2 cellular contexts compared by ENCODE assay signal in the genomic region with DNA sequence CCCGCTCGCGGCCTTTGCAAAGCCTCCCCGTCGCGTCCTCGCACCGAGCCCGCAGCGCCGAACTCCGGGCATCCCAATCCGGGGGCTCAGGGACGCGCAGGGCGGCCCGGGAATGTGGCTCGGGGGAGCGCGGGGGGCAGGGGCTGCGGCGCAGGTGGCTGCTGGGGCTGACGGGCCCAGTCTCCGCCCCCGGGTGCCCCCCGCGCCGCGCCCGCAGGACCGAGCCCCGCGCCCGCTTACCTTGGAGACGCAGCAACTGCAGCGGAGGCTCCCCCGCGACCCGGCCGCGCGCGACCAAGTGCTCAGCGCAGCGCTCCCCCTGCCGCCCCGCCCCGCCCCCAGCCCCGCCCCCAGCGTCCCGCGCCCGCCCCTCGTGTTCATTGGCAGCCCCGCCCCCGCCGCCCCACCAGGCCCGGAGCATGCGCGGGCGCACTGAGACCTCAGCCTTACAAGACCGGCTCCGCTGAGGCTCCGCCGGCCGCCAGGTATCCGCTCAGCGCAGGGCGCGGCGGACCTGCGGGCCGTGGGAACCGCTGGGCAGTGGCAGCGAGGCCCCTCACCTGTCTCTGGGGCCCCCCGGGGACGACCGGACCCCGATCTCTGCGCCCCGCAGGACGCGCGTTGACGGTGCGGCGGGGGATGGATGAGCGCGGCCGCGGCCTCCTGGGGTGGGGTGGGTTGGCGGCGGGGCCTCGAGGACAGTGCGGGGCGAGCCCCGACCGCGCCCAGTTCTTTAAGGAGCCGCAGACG.
A peak's percentile ranks its signal among the peaks of the same experiment; 100 is the strongest.
TF ChIP-seq lines count a peak whose summit lies in the region.

A gene with protein sequence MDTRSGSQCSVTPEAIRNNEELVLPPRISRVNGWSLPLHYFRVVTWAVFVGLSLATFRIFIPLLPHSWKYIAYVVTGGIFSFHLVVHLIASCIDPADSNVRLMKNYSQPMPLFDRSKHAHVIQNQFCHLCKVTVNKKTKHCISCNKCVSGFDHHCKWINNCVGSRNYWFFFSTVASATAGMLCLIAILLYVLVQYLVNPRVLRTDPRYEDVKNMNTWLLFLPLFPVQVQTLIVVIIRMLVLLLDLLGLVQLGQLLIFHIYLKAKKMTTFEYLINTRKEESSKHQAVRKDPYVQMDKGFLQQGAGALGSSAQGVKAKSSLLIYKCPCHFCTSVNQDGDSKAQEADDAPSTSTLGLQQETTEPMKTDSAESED (minus strand): TSS at position 302 of the 750 bp plus-strand sequence. CDS start 17,810 bp downstream, outside the sequence.

TF ChIP-seq in WTC11, 78 proteins besides CTCF, POLR2A, EP300 and RAD21 (continued from another document):
- TF ChIP-seq, protein P1, sequence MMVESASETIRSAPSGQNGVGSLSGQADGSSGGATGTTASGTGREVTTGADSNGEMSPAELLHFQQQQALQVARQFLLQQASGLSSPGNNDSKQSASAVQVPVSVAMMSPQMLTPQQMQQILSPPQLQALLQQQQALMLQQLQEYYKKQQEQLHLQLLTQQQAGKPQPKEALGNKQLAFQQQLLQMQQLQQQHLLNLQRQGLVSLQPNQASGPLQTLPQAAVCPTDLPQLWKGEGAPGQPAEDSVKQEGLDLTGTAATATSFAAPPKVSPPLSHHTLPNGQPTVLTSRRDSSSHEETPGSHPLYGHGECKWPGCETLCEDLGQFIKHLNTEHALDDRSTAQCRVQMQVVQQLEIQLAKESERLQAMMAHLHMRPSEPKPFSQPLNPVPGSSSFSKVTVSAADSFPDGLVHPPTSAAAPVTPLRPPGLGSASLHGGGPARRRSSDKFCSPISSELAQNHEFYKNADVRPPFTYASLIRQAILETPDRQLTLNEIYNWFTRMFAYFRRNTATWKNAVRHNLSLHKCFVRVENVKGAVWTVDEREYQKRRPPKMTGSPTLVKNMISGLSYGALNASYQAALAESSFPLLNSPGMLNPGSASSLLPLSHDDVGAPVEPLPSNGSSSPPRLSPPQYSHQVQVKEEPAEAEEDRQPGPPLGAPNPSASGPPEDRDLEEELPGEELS (CRISPR knock-in tag; IDR thresholded peaks at IDR 0.05) = 0 out of 2 replicates have a peak, but pooled peaks have one; percentile 11
- TF ChIP-seq MYBL2 (CRISPR knock-in tag; IDR thresholded peaks at IDR 0.05) = 0 out of 2 replicates have a peak, but pooled peaks have one; percentile 3
- TF ChIP-seq, protein P2, sequence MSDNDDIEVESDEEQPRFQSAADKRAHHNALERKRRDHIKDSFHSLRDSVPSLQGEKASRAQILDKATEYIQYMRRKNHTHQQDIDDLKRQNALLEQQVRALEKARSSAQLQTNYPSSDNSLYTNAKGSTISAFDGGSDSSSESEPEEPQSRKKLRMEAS (CRISPR knock-in tag; IDR thresholded peaks at IDR 0.05) = 0 out of 2 replicates have a peak, but pooled peaks have one; percentile 21

TF ChIP-seq in K562, 482 proteins besides CTCF, POLR2A, EP300 and RAD21 (continued from another document):
- TF ChIP-seq, protein P3, sequence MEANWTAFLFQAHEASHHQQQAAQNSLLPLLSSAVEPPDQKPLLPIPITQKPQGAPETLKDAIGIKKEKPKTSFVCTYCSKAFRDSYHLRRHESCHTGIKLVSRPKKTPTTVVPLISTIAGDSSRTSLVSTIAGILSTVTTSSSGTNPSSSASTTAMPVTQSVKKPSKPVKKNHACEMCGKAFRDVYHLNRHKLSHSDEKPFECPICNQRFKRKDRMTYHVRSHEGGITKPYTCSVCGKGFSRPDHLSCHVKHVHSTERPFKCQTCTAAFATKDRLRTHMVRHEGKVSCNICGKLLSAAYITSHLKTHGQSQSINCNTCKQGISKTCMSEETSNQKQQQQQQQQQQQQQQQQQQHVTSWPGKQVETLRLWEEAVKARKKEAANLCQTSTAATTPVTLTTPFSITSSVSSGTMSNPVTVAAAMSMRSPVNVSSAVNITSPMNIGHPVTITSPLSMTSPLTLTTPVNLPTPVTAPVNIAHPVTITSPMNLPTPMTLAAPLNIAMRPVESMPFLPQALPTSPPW (CRISPR knock-in tag; IDR thresholded peaks at IDR 0.05) = peak; percentile 69
- TF ChIP-seq, protein P4, sequence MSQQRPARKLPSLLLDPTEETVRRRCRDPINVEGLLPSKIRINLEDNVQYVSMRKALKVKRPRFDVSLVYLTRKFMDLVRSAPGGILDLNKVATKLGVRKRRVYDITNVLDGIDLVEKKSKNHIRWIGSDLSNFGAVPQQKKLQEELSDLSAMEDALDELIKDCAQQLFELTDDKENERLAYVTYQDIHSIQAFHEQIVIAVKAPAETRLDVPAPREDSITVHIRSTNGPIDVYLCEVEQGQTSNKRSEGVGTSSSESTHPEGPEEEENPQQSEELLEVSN (IDR thresholded peaks at IDR 0.05; ENCODE audit: borderline replicate concordance in 1 of 2, extremely low read depth in 1 of 2, insufficient read depth in 1 of 2, insufficient read length in 1 of 2, low read depth in 1 of 2, low read length in 1 of 2, poor library complexity in 1 of 2, severe bottlenecking in 1 of 2) = peak in 1 of 2 experiments; percentile 31
- TF ChIP-seq KDM2B (CRISPR knock-in tag; IDR thresholded peaks at IDR 0.05) = peak; percentile 96
TF ChIP-seq in K562: peak in this region for 7; not testable (repeated sequence) for 475.
